ENCODE assay signal across 9 cellular contexts in the genomic region with DNA sequence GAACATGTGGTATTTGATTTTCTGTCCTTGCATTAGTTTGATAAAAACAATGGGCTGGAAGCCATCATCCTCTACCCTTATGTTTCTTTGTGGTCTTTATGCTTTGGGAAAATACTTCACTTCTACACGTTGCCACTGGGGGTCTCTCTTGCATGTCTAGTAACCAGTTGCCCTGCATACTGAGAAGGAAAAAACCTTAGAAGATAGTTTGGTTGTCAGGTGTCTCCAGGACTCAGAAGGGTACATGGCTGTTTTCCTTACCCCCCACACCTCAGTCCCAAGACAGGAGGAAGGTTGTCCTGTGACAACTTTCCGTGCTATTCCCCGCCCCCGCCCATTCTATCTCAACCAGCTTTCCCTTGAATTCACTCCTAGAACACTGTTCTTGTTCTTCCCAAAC.
DNase-seq lines count a peak whose midpoint lies in the region; ATAC-seq and TF ChIP-seq lines count a peak whose summit lies in the region.
"Had no signal": no experiment of that assay in that cellular context is flagged by ENCODE, and none has a peak within 500 bp of the region (broad histone marks: within the 10 kb centered on the region; RNA-seq: fewer than 3 reads in every experiment).

No MANE protein-coding gene starts in this region.

- H3K36me3 ChIP-seq in HCT116 (ENCODE audit: control insufficient read depth in 1 of 2, insufficient read depth in 2 of 2, low read length in 2 of 2) (no peaks in the 10 kb centered on the region), SK-N-SH (replicated peaks in 1 of 2; ENCODE audit: control insufficient read depth in 1 of 2, insufficient read depth in 2 of 2, low read length in 1 of 2) (no peaks in the 10 kb centered on the region), mesenchymal stem cell (ENCODE audit: control insufficient read depth in 1 of 2, insufficient read depth in 2 of 2, low read depth in 1 of 2, low read length in 2 of 2) (no peaks in the 10 kb centered on the region)

- no peaks in the 10 kb centered on the region for H3K79me1 ChIP-seq in mesenchymal stem cell (replicated peaks; ENCODE audit: low read length, poor library complexity, severe bottlenecking)

- no peak overlapping the region for H2BK120ac ChIP-seq in mesenchymal stem cell (ENCODE audit: low read depth, low read length)

- TF ChIP-seq EP300 in SK-N-SH (IDR thresholded peaks at IDR 0.05; ENCODE audit: borderline replicate concordance in 1 of 2, low read depth in 1 of 2, low read length in 1 of 2) = no peak

- intact Hi-C loops in HCT116 (cut with micrococcal nuclease) (no loop called here), left colon (cut with DNase I, micrococcal nuclease) (no loop called here)

- in situ Hi-C loops in Caki2 (cut with HindIII; ENCODE audit: low pct_unique_long_range_greater_than_20kb, low sequenced_read_pairs) = no loop called here

- H2BK15ac ChIP-seq in mesenchymal stem cell (ENCODE audit: low read depth, poor library complexity, severe bottlenecking) = no peak overlapping the region

- H3K9me3 ChIP-seq in HCT116 (ENCODE audit: control insufficient read depth in 1 of 2, insufficient read depth in 1 of 2, low read depth in 1 of 2, low read length in 2 of 2) (no peaks in the 10 kb centered on the region), SK-N-SH (no peaks in the 10 kb centered on the region), mesenchymal stem cell (ENCODE audit: control insufficient read depth, low read length) (no peaks in the 10 kb centered on the region)

- H4K8ac ChIP-seq in mesenchymal stem cell (ENCODE audit: low read length) = no peak overlapping the region

- H3K4me1 ChIP-seq in HCT116 (ENCODE audit: control insufficient read depth in 1 of 2, insufficient read depth in 2 of 2, low read length in 2 of 2) (no peaks in the 10 kb centered on the region), SK-N-SH (ENCODE audit: control insufficient read depth in 1 of 2, insufficient read depth in 2 of 2, low read depth in 1 of 2, low read length in 1 of 2) (no peaks in the 10 kb centered on the region), mesenchymal stem cell (ENCODE audit: control insufficient read depth, insufficient read depth, low read depth, low read length) (no peaks in the 10 kb centered on the region)

- H2AFZ ChIP-seq in HCT116 (ENCODE audit: low read depth, low read length, poor library complexity, severe bottlenecking) (no peak overlapping the region), SK-N-SH (ENCODE audit: low read depth) (no peak overlapping the region), mesenchymal stem cell (ENCODE audit: low read depth, low read length) (no peak overlapping the region)

- no peak overlapping the region for H3K23ac ChIP-seq in mesenchymal stem cell (ENCODE audit: low read length in 2 of 2)

- CTCF ChIA-PET in HCT116 (lab: Charles Lee) = interaction anchor here (0.6 to 1.2 kb wide), 2 partner anchors 666 to 714 kb away, joined by 3 read pairs; no protein-coding TSS in a partner anchor
- CTCF ChIA-PET in SK-N-SH (lab: Yijun Ruan, JAX) = interaction anchor here (0.7 kb wide), 1 partner anchor 315 kb away, joined by 3 read pairs; no protein-coding TSS in a partner anchor

- POLR2A ChIA-PET in HCT116 (lab: Charles Lee) (no interaction called here), SK-N-SH (lab: Yijun Ruan, JAX) (no interaction called here)

- DNase-seq in Caki2 (ENCODE audit: low read depth) (peak; percentile 1), HCT116 (ENCODE audit: low read depth, low spot score) (no peak), SK-N-SH (no peak), left colon (no peak), mesenchymal stem cell (no peak), SIG-M5 treated with dmso at 0.1 percent for 504 hours (lab: John Stamatoyannopoulos, UW; ENCODE audit: unreplicated experiment) (no peak)

- no peak overlapping the region for H3K4ac ChIP-seq in mesenchymal stem cell (ENCODE audit: low read depth in 1 of 2, low read length in 2 of 2)

- TF ChIP-seq POLR2A in HCT116 (IDR thresholded peaks at IDR 0.05; ENCODE audit: borderline replicate concordance, extremely low read depth, insufficient read depth, insufficient read length) = no peak

- H3K9ac ChIP-seq in HCT116 (ENCODE audit: low read length) (no peak overlapping the region), SK-N-SH (no peak overlapping the region), mesenchymal stem cell (ENCODE audit: low read length) (no peak overlapping the region)

- no peak overlapping the region for H3K4me2 ChIP-seq in HCT116 (ENCODE audit: low read length)
- no peak overlapping the region for H3K4me2 ChIP-seq in SK-N-SH
- no peak overlapping the region for H3K4me2 ChIP-seq in mesenchymal stem cell (ENCODE audit: low read length, poor library complexity, severe bottlenecking)

- ATAC-seq in HCT116 (peak; percentile 75), left colon (peak; percentile 59), HG03439 (IDR thresholded peaks at IDR 0.05; ENCODE audit: unreplicated experiment) (no peak), HG02973 (IDR thresholded peaks at IDR 0.05; ENCODE audit: unreplicated experiment) (no peak)

- WGBS in SK-N-SH (ENCODE audit: low lambda C conversion rate) = 28% methylated on average over 4 of the region's 4 CpGs
- 80% methylated on average over 3 of the region's 4 CpGs for WGBS in mesenchymal stem cell

- H2AK5ac ChIP-seq in mesenchymal stem cell (ENCODE audit: low read length, severe bottlenecking) = no peak overlapping the region

- H4K91ac ChIP-seq in mesenchymal stem cell (ENCODE audit: low read length) = no peak overlapping the region

- BruUV-seq in HCT116 (replicated peaks; lab: Mats Ljungman, UMichigan) = no TSS peak

- no peak overlapping the region for H2BK5ac ChIP-seq in mesenchymal stem cell (ENCODE audit: low read depth, low read length, poor library complexity, severe bottlenecking)

- H3K4me3 ChIP-seq in HCT116 (replicated peaks in 1 of 2; ENCODE audit: low read depth in 1 of 2, low read length in 2 of 2) (no peak overlapping the region), SK-N-SH (ENCODE audit: low read depth in 2 of 2, low read length in 1 of 2) (no peak overlapping the region), mesenchymal stem cell (ENCODE audit: insufficient read depth in 1 of 2, low read depth in 1 of 2, low read length in 2 of 2) (no peak overlapping the region)
- H3K4me3 ChIP-seq: skin epidermis had no signal

- no peaks in the 10 kb centered on the region for H3K9me2 ChIP-seq in HCT116 (ENCODE audit: insufficient read depth)
- H3K9me2 ChIP-seq in SK-N-SH = no peaks in the 10 kb centered on the region

- no peaks in the 10 kb centered on the region for H4K20me1 ChIP-seq in HCT116 (ENCODE audit: insufficient read depth)
- no peaks in the 10 kb centered on the region for H4K20me1 ChIP-seq in SK-N-SH (ENCODE audit: insufficient read depth)

- H3K27me3 ChIP-seq in HCT116 (ENCODE audit: insufficient read depth, low read length) (no peaks in the 10 kb centered on the region), SK-N-SH (ENCODE audit: insufficient read depth) (no peaks in the 10 kb centered on the region; the same call in 1 of the 2 replicates), mesenchymal stem cell (ENCODE audit: control insufficient read depth in 1 of 2, insufficient read depth in 1 of 2, low read length in 2 of 2) (peaks cover 0 to 17% of the 10 kb centered on the region in 2 experiments)

- H3K27ac ChIP-seq in HCT116 (ENCODE audit: low read depth, low read length) (no peak overlapping the region), SK-N-SH (ENCODE audit: low read depth in 2 of 2, low read length in 1 of 2) (no peak overlapping the region), mesenchymal stem cell (ENCODE audit: low read length, poor library complexity, severe bottlenecking) (no peak overlapping the region)
- H3K27ac ChIP-seq: skin epidermis had no signal

- no peaks in the 10 kb centered on the region for H3K79me2 ChIP-seq in HCT116 (ENCODE audit: insufficient read depth, low read length)
- no peaks in the 10 kb centered on the region for H3K79me2 ChIP-seq in SK-N-SH (ENCODE audit: insufficient read depth)

- no peaks in the 10 kb centered on the region for H3F3A ChIP-seq in SK-N-SH (replicated peaks; ENCODE audit: insufficient read depth)

- H3K18ac ChIP-seq in mesenchymal stem cell (ENCODE audit: low read depth in 1 of 2, low read length in 2 of 2) = no peak overlapping the region

- no peak overlapping the region for H2BK12ac ChIP-seq in mesenchymal stem cell (ENCODE audit: low read length in 2 of 2)

- RAD21 ChIA-PET in HCT116 (lab: Charles Lee; ENCODE audit: low non-redundant PET in 1 of 2, low total read pairs in 2 of 2, uncharacterized antibody in 2 of 2, unreplicated experiment in 2 of 2) = no interaction called here

- TF ChIP-seq RAD21 in HCT116 (IDR thresholded peaks at IDR 0.05; ENCODE audit: low read depth) = peak; percentile 48
- TF ChIP-seq RAD21 in SK-N-SH (IDR thresholded peaks at IDR 0.05; ENCODE audit: low read length) = peak; percentile 48

- TF ChIP-seq CTCF in HCT116 (IDR thresholded peaks at IDR 0.05 in 2 of 3, conservative IDR thresholded peaks at IDR 0.05 in 1 of 3; ENCODE audit: borderline replicate concordance in 1 of 3, insufficient read depth in 1 of 3, low read depth in 2 of 3, low read length in 2 of 3) = peak; percentile 21 to 35 (median 26); a peak in 4 of 6 replicates
- TF ChIP-seq CTCF in SK-N-SH (IDR thresholded peaks at IDR 0.05) = peak; percentile 64

- H3K14ac ChIP-seq in mesenchymal stem cell (ENCODE audit: low read length in 2 of 2) = no peak overlapping the region

TF ChIP-seq in HCT116, 20 proteins besides CTCF, POLR2A, EP300 and RAD21 (continues in another document):
- no peak for TF ChIP-seq SP1 (IDR thresholded peaks at IDR 0.05; ENCODE audit: low read depth)
- no peak for TF ChIP-seq CEBPB (IDR thresholded peaks at IDR 0.05; ENCODE audit: low read depth)

TF ChIP-seq in SK-N-SH, 30 proteins besides CTCF, POLR2A, EP300 and RAD21 (continues in another document):
- TF ChIP-seq RFX5 (IDR thresholded peaks at IDR 0.05; ENCODE audit: low read length) = no peak
- TF ChIP-seq, protein P1, sequence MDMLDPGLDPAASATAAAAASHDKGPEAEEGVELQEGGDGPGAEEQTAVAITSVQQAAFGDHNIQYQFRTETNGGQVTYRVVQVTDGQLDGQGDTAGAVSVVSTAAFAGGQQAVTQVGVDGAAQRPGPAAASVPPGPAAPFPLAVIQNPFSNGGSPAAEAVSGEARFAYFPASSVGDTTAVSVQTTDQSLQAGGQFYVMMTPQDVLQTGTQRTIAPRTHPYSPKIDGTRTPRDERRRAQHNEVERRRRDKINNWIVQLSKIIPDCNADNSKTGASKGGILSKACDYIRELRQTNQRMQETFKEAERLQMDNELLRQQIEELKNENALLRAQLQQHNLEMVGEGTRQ (IDR thresholded peaks at IDR 0.05; ENCODE audit: borderline replicate concordance, low read depth, low read length) = no peak
- TF ChIP-seq TAF1 (IDR thresholded peaks at IDR 0.05; ENCODE audit: borderline replicate concordance, low read depth, low read length) = no peak
- no peak for TF ChIP-seq TCF12 (IDR thresholded peaks at IDR 0.05)
- no peak for TF ChIP-seq MXI1 (IDR thresholded peaks at IDR 0.05; ENCODE audit: low read depth, low read length)
- TF ChIP-seq GATA2 (CRISPR knock-in tag; IDR thresholded peaks at IDR 0.05) = no peak

Comparison
In these comparisons a context has a peak if more than half of its experiments do, and no peak if none do; other contexts are left out.
1. ATAC-seq: peak in HCT116 (single experiment) and left colon (single experiment); none in HG03439 (single experiment) and HG02973 (single experiment).